In genomic region chr5:27797220-27797619, GRCh38 we compare ENCODE assay signal across 22 cellular contexts.
"Had no signal": no experiment of that assay in that cellular context is flagged by ENCODE, and none has a peak within 500 bp of the region (broad histone marks: within the 10 kb centered on the region; RNA-seq: fewer than 3 reads in every experiment).

No MANE protein-coding gene starts in this region.

- H3K27me3 ChIP-seq: SJCRH30 had no signal

- H3K9me3 ChIP-seq: SJCRH30 had no signal

- H3K27ac ChIP-seq: SJCRH30 had no signal

- H3K4me1 ChIP-seq: SJCRH30 had no signal

- H3K4me3 ChIP-seq: SJCRH30 had no signal

- DNase-seq: IMR-90; Kasumi-1; KG1; NCI-H1092; NCI-H1105 treated with DMSO at 0.1 percent for 48 hours; NCI-H1417 treated with DMSO at 0.1 percent for 48 hours; NCI-H146; NCI-H1694 treated with DMSO at 0.1 percent for 48 hours; NCI-H1930; NCI-H2081; NCI-H2107; NCI-H2171; NCI-H226; NCI-H446; NCI-H510A; NCI-H524 treated with DMSO at 0.1 percent for 48 hours; NCI-H69; NCI-H774; NK-92 treated with Interleukin-12 subunit alpha and Interleukin-12 subunit beta, amount 100 ng/mL, for 24 hours; PC-3; SHP77 treated with DMSO at 0.1 percent for 48 hours; SJCRH30 had no signal

- H3K36me3 ChIP-seq: SJCRH30 had no signal
